Comparison of ENCODE assay signal across 25 cellular contexts in the genomic region with DNA sequence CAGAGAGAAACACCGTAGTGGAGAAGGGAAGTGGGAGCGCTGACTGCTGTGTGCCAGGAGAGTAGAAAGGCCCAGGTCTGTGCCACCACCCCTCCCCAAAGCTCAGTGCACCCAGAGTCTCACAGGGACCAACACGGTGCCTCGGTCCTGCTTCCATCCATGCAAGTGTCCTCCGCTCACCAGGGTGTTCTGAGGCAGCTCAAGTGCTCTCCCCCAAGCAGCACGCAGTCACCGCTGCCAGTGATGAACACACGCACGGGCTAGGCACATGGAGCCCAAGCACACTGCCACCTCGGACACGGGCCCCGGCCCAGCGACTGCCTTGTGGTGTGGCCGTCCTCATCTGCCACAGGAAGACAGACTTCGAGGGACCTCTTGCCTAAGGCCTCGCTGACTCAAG.
"Had no signal": no experiment of that assay in that cellular context is flagged by ENCODE, and none has a peak within 500 bp of the region (broad histone marks: within the 10 kb centered on the region; RNA-seq: fewer than 3 reads in every experiment).

No MANE protein-coding gene starts in this region.

- H3K4me1 ChIP-seq: colonic mucosa, esophagus muscularis mucosa, gastrocnemius medialis, prostate gland, thyroid gland, upper lobe of right lung had no signal

- H3K9me3 ChIP-seq: colonic mucosa, esophagus muscularis mucosa, gastrocnemius medialis, neutrophil, ovary, prostate gland, thyroid gland, upper lobe of right lung had no signal

- H3K27ac ChIP-seq: colonic mucosa, dorsolateral prefrontal cortex, esophagus muscularis mucosa, gastrocnemius medialis, neutrophil, ovary, prostate gland, thyroid gland, upper lobe of right lung, WERI-Rb-1 had no signal

- H3K27me3 ChIP-seq: colonic mucosa, dorsolateral prefrontal cortex, gastrocnemius medialis, ovary, thyroid gland, upper lobe of right lung had no signal

- H3K4me3 Mint-ChIP-seq: activated naive CD4-positive, alpha-beta T cell treated with anti-CD3 and anti-CD28 coated beads, Interleukin-2, amount 50 U/mL, for 24 hours; activated T-helper 1 cell treated with anti-CD3 and anti-CD28 coated beads, Interleukin-12 subunit alpha, Interleukin-12 subunit beta, Interleukin-2, Interleukin-4 antibody, amounts not matched to agents 30 ng/mL and 10 ng/mL and 1 ng/mL, durations not matched to agents 14 hours and 24 hours and 36 hours; effector memory CD8-positive, alpha-beta T cell; natural killer cell; stimulated activated naive CD8-positive, alpha-beta T cell treated with anti-CD3 and anti-CD28 coated beads, Interleukin-15, Interleukin-2, amounts not matched to agents 100 ng/mL and 50 ng/mL, for 24 hours; T-cell; T-helper 2 cell treated with Interferon-gamma antibody and Interleukin-4, amounts not matched to agents 5 μg/mL and 100 μg/mL, for 36 hours had no signal

- H3K36me3 ChIP-seq: ovary had no signal

- ATAC-seq: effector memory CD8-positive, alpha-beta T cell; gastrocnemius medialis; left ventricle myocardium superior; natural killer cell; T-cell; upper lobe of right lung had no signal

- H3K27me3 Mint-ChIP-seq: activated naive CD4-positive, alpha-beta T cell treated with anti-CD3 and anti-CD28 coated beads, Interleukin-2, amount 50 U/mL, for 24 hours; effector memory CD8-positive, alpha-beta T cell; stimulated activated naive CD8-positive, alpha-beta T cell treated with anti-CD3 and anti-CD28 coated beads, Interleukin-15, Interleukin-2, amounts not matched to agents 100 ng/mL and 50 ng/mL, for 24 hours; T-cell had no signal

- DNase-seq: activated CD4-positive, CD25-positive, alpha-beta regulatory T cell treated with anti-CD3 and anti-CD28 coated beads, Interleukin-2, amount 50 U/mL, for 72 hours; activated CD8-positive, alpha-beta memory T cell treated with anti-CD3 and anti-CD28 coated beads, Interleukin-2, amount 50 U/mL, for 48 hours; activated gamma-delta T cell; colonic mucosa; effector memory CD8-positive, alpha-beta T cell; gastrocnemius medialis; hippocampal formation; left ventricle myocardium superior; midbrain; natural killer cell; ovary; stimulated activated CD4-positive, alpha-beta T cell treated with anti-CD3 and anti-CD28 coated beads, Interleukin-4, amount 100 ng/mL, for 24 hours; substantia nigra; T-cell; thyroid gland; upper lobe of right lung; WERI-Rb-1 had no signal

- H3K4me3 ChIP-seq: colonic mucosa, dorsolateral prefrontal cortex, esophagus muscularis mucosa, gastrocnemius medialis, ovary, prostate gland, thyroid gland, upper lobe of right lung had no signal

- H3K27ac Mint-ChIP-seq: activated naive CD4-positive, alpha-beta T cell treated with anti-CD3 and anti-CD28 coated beads, Interleukin-2, amount 50 U/mL, for 24 hours; natural killer cell; stimulated activated naive CD8-positive, alpha-beta T cell treated with anti-CD3 and anti-CD28 coated beads, Interleukin-15, Interleukin-2, amounts not matched to agents 100 ng/mL and 50 ng/mL, for 24 hours had no signal

- H3K9me3 Mint-ChIP-seq: activated naive CD4-positive, alpha-beta T cell treated with anti-CD3 and anti-CD28 coated beads, Interleukin-2, amount 50 U/mL, for 24 hours; activated T-helper 1 cell treated with anti-CD3 and anti-CD28 coated beads, Interleukin-12 subunit alpha, Interleukin-12 subunit beta, Interleukin-2, Interleukin-4 antibody, amounts not matched to agents 30 ng/mL and 10 ng/mL and 1 ng/mL, durations not matched to agents 14 hours and 24 hours and 36 hours; effector memory CD8-positive, alpha-beta T cell; natural killer cell; stimulated activated naive CD8-positive, alpha-beta T cell treated with anti-CD3 and anti-CD28 coated beads, Interleukin-15, Interleukin-2, amounts not matched to agents 100 ng/mL and 50 ng/mL, for 24 hours; T-cell; T-helper 2 cell treated with Interferon-gamma antibody and Interleukin-4, amounts not matched to agents 5 μg/mL and 100 μg/mL, for 36 hours had no signal
